Comparison of ENCODE assay signal across 10 cellular contexts in the genomic region with DNA sequence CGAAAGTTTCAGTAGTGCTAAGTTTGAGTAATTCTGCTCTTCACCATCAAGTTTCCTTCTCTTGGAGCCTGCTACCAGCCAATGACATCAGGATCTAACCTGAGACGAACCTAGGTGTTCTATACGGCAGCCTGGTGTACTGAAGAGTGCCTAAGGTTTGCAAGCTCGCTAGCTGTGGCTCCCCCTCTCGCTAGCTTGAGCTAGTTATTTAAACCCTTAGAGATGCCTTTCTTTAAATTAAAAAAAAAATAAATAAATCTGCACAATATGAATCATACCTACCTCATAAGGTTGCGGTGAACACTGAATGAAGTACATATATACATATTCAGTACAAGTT. TPM values are rescaled to one million over a fixed set of nuclear protein-coding genes. Genes with fewer than 3 reads are reported as not detected.
DNase-seq lines count a peak whose midpoint lies in the region; ATAC-seq, FAIRE-seq and TF ChIP-seq lines count a peak whose summit lies in the region.
"Had no signal": no experiment of that assay in that cellular context is flagged by ENCODE, and none has a peak within 500 bp of the region (broad histone marks: within the 10 kb centered on the region; RNA-seq: fewer than 3 reads in every experiment).

No MANE protein-coding gene starts in this region.

- H3K9ac ChIP-seq in HUES48 (ENCODE audit: low read depth, low read length) = no peak overlapping the region

- peaks cover 83% of the 10 kb centered on the region for H3K27me3 Mint-ChIP-seq in stimulated activated naive CD8-positive, alpha-beta T cell treated with anti-CD3 and anti-CD28 coated beads, Interleukin-15, amount 100 ng/mL, for 72 hours

- H3K4me1 Mint-ChIP-seq in stimulated activated naive CD8-positive, alpha-beta T cell treated with anti-CD3 and anti-CD28 coated beads, Interleukin-15, amount 100 ng/mL, for 72 hours = peaks cover 16% of the 10 kb centered on the region

- peak; percentile 51 for ATAC-seq in stimulated activated naive CD8-positive, alpha-beta T cell treated with anti-CD3 and anti-CD28 coated beads, Interleukin-15, amount 100 ng/mL, for 72 hours
- no peak for ATAC-seq in GM19452 (IDR thresholded peaks at IDR 0.05; ENCODE audit: unreplicated experiment)

- no peaks in the 10 kb centered on the region for H3K9me3 ChIP-seq in HUES48 (ENCODE audit: control insufficient read depth, insufficient read depth, low read length)

- no peak overlapping the region for H3K27ac ChIP-seq in HUES48 (ENCODE audit: low read depth, low read length)

- peaks cover 66% of the 10 kb centered on the region for H3K4me1 ChIP-seq in HUES48 (ENCODE audit: control insufficient read depth, insufficient read depth, low read length)

- H3K36me3 ChIP-seq in HUES48 (ENCODE audit: control insufficient read depth, insufficient read depth, low read length) (no peaks in the 10 kb centered on the region), bronchial epithelial cell (ENCODE audit: control insufficient read depth, insufficient read depth, low read length) (no peaks in the 10 kb centered on the region)

- peak; percentile 26 for TF ChIP-seq CTCF in bronchial epithelial cell (IDR thresholded peaks at IDR 0.05; ENCODE audit: insufficient read depth, low read length, severe bottlenecking)
- TF ChIP-seq CTCF in GM10266 (IDR thresholded peaks at IDR 0.05; ENCODE audit: control insufficient read depth, insufficient read depth, low read depth, missing control alignments) = no peak

- DNase-seq in bronchial epithelial cell (ENCODE audit: low read depth) (peak; percentile 89), iris pigment epithelial cell (ENCODE audit: low read depth) (peak; percentile 89), GM10266 (ENCODE audit: extremely low spot score) (no peak), NCI-H1436 treated with DMSO at 0.1 percent for 48 hours (lab: John Stamatoyannopoulos, UW) (no peak), C1 segment of cervical spinal cord (lab: John Stamatoyannopoulos, UW) (no peak)
- DNase-seq in stimulated activated naive CD8-positive, alpha-beta T cell treated with anti-CD3 and anti-CD28 coated beads, Interleukin-15, amount 100 ng/mL, for 72 hours = no peak
- DNase-seq: NCI-H1930 had no signal

- no peak overlapping the region for H3K27ac Mint-ChIP-seq in stimulated activated naive CD8-positive, alpha-beta T cell treated with anti-CD3 and anti-CD28 coated beads, Interleukin-15, amount 100 ng/mL, for 72 hours

- H3K9me3 Mint-ChIP-seq in stimulated activated naive CD8-positive, alpha-beta T cell treated with anti-CD3 and anti-CD28 coated beads, Interleukin-15, amount 100 ng/mL, for 72 hours = no peaks in the 10 kb centered on the region

- no peak overlapping the region for H3K4me3 Mint-ChIP-seq in stimulated activated naive CD8-positive, alpha-beta T cell treated with anti-CD3 and anti-CD28 coated beads, Interleukin-15, amount 100 ng/mL, for 72 hours

- H3K4me3 ChIP-seq in HUES48 (ENCODE audit: low read depth, low read length) (peak overlapping the region; percentile 68), bronchial epithelial cell (ENCODE audit: low read depth, low read length) (peak overlapping the region; percentile 42)

- FAIRE-seq in bronchial epithelial cell (lab: Jason Lieb, UNC) = no peak
- FAIRE-seq: colon had no signal

- peaks cover 59% of the 10 kb centered on the region for H3K27me3 ChIP-seq in HUES48 (ENCODE audit: control insufficient read depth, insufficient read depth, low read length)
- H3K27me3 ChIP-seq in bronchial epithelial cell (ENCODE audit: control insufficient read depth, insufficient read depth, low read length) = no peaks in the 10 kb centered on the region

RNA-seq across cellular contexts. Expression of gene COL8A1, which starts 1.4 kb away (rescaled TPM):
- total RNA-seq in bronchial epithelial cell = 2.7 and 3.9 TPM in 2 replicates

Comparison
In these comparisons a context has a peak if more than half of its experiments do, and no peak if none do; other contexts are left out.
1. DNase-seq: peak in bronchial epithelial cell (single experiment) and iris pigment epithelial cell (single experiment); none in stimulated activated naive CD8-positive, alpha-beta T cell treated with anti-CD3 and anti-CD28 coated beads, Interleukin-15, amount 100 ng/mL, for 72 hours (0 of 2), GM10266 (single experiment), NCI-H1436 treated with DMSO at 0.1 percent for 48 hours (single experiment) and C1 segment of cervical spinal cord (0 of 14).